In the genomic region with DNA sequence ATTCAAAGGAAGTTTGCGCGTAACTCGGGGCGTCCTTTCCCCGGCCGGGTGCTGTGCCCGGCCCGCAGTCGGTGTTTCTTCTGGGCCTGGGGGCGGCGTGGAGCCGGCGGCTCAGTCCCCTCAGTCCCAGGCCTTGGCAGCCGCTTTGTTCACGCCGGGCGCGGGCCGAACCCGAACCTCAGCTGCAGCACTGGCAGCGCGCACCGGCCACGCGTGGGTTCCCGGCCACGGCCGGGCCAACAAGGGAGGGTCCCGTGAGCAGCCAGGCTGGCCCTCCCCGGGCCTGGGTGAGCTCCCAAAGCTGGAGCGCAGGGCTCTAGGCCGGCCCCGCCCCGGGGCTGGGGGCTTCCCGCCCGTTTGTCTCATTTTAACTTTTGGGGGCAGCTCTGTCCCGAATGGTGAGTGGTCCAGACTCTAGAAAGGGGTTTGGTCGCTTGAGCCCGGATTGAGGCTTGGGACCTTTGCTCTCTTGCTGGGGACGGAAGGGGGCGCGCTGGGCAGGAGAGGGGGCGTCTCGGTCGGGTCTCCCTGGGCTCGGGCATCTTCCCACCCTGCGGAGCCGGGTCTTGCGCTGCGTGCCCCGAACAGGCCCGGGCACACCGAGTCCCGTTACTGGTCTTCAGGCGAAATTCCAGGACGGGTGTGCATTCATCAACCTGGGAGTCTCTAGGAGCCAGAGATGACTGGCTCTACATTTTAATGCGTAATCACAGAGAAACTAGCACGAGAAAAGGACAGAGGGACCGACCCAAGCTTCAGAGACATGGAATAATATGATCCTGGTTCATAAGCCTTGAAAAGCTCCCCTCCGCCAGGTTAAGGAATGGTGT, we compare ENCODE assay signal across 8 cellular contexts.
DNase-seq lines count a peak whose midpoint lies in the region; ATAC-seq and TF ChIP-seq lines count a peak whose summit lies in the region.

No MANE protein-coding gene starts in this region.

- H3K27me3 ChIP-seq in BE2C (no peaks in the 10 kb centered on the region), parathyroid adenoma (ENCODE audit: control insufficient read depth, insufficient read depth, low read length) (no peaks in the 10 kb centered on the region)

- no peak overlapping the region for H3K27ac Mint-ChIP-seq in activated naive CD8-positive, alpha-beta T cell

- peak; percentile 48 for TF ChIP-seq CTCF in BE2C (IDR thresholded peaks at IDR 0.05; ENCODE audit: low read depth, low read length)
- no peak for TF ChIP-seq CTCF in parathyroid adenoma (IDR thresholded peaks at IDR 0.05)

- peak overlapping the region; percentile 78 for H3K4me2 ChIP-seq in parathyroid adenoma (ENCODE audit: low read length)

- no peaks in the 10 kb centered on the region for H3K36me3 ChIP-seq in BE2C
- no peaks in the 10 kb centered on the region for H3K36me3 ChIP-seq in parathyroid adenoma (ENCODE audit: control insufficient read depth, insufficient read depth, low read length)

- no peak overlapping the region for H3K27ac ChIP-seq in parathyroid adenoma

- H3K4me3 Mint-ChIP-seq in activated naive CD8-positive, alpha-beta T cell = peak overlapping the region; percentile 76

- no peaks in the 10 kb centered on the region for H3K36me3 Mint-ChIP-seq in activated naive CD8-positive, alpha-beta T cell

- H3K9me3 ChIP-seq in BE2C = no peaks in the 10 kb centered on the region
- H3K9me3 ChIP-seq in parathyroid adenoma (ENCODE audit: control insufficient read depth, low read length) = no peaks in the 10 kb centered on the region

- DNase-seq in BE2C = peak; percentile 56
- DNase-seq in left cardiac atrium = peak; percentile 38
- DNase-seq in UCSD-AML1 (lab: John Stamatoyannopoulos, UW; ENCODE audit: unreplicated experiment) = no peak

- ATAC-seq in HG02938 (IDR thresholded peaks at IDR 0.05; ENCODE audit: unreplicated experiment) = peak; percentile 8
- ATAC-seq in left cardiac atrium = peak; percentile 43 to 48
- no peak for ATAC-seq in HG03280 (IDR thresholded peaks at IDR 0.05; ENCODE audit: unreplicated experiment)
- ATAC-seq in GM19035 (IDR thresholded peaks at IDR 0.05; ENCODE audit: unreplicated experiment) = no peak

- peaks cover 9% of the 10 kb centered on the region for H3K79me2 ChIP-seq in parathyroid adenoma

- no peak overlapping the region for H3K9ac ChIP-seq in parathyroid adenoma

- H3K4me3 ChIP-seq in BE2C (ENCODE audit: low read depth, low read length) (peak overlapping the region; percentile 93), parathyroid adenoma (ENCODE audit: low read depth, low read length) (peak overlapping the region; percentile 90)

- H3K9me3 Mint-ChIP-seq in activated naive CD8-positive, alpha-beta T cell (ENCODE audit: low read depth) = no peaks in the 10 kb centered on the region

- intact Hi-C loops in left cardiac atrium (cut with DNase I) = loop anchor here in 1 of 2 donors (5.0 kb wide), 1 partner anchor 116 kb away; no protein-coding TSS in a partner anchor

- H3K4me1 Mint-ChIP-seq in activated naive CD8-positive, alpha-beta T cell (ENCODE audit: low read depth) = peaks cover 12% of the 10 kb centered on the region

- no peak overlapping the region for H2AFZ ChIP-seq in parathyroid adenoma

- peaks cover 33% of the 10 kb centered on the region for H3K27me3 Mint-ChIP-seq in activated naive CD8-positive, alpha-beta T cell

- H3K4me1 ChIP-seq in BE2C (no peaks in the 10 kb centered on the region), parathyroid adenoma (peaks cover 3% of the 10 kb centered on the region)

Comparison
In these comparisons a context has a peak if more than half of its experiments do, and no peak if none do; other contexts are left out.
1. ATAC-seq: peak in HG02938 (single experiment) and left cardiac atrium (2 of 2); none in HG03280 (single experiment) and GM19035 (single experiment).